8 cellular contexts compared by ENCODE assay signal in genomic region chr7:65006094-65006992, GRCh38. TPM values are rescaled to one million over a fixed set of nuclear protein-coding genes. Genes with fewer than 3 reads are reported as not detected.
A peak's percentile ranks its signal among the peaks of the same experiment; 100 is the strongest.
DNase-seq lines count a peak whose midpoint lies in the region; FAIRE-seq and TF ChIP-seq lines count a peak whose summit lies in the region.

Gene ERV3-1, minus strand, starts transcription at chr7:65006687. Its CDS starts 13,661 bp downstream, at chr7:64993026.

- H3K4me1 ChIP-seq in HAP-1 (peaks cover 12% of the 10 kb centered on the region), MM.1S (ENCODE audit: low read length) (peaks cover 11% of the 10 kb centered on the region; the same call in 1 of the 2 replicates), SJCRH30 (peaks cover 4% of the 10 kb centered on the region; the same call in 1 of the 2 replicates), neuronal stem cell (ENCODE audit: control insufficient read depth in 2 of 2, insufficient read depth in 1 of 2, low read depth in 1 of 2, low read length in 2 of 2) (peaks cover 2 to 3% of the 10 kb centered on the region in 2 donors)

- H3K27ac ChIP-seq in MM.1S (ENCODE audit: low read length) (peak within 1 kb of the TSS; percentile 80; the same call in 1 of the 2 replicates), SJCRH30 (peak within 1 kb of the TSS; percentile 83), neuronal stem cell (replicated peaks; ENCODE audit: low read length) (peak within 1 kb of the TSS; percentile 84)

- H3K4me3 ChIP-seq in HAP-1 (peak within 1 kb of the TSS; percentile 78), MM.1S (ENCODE audit: low read length) (peak within 1 kb of the TSS; percentile 82), SJCRH30 (peak within 1 kb of the TSS; percentile 84), neuronal stem cell (ENCODE audit: low read length in 2 of 2) (peak within 1 kb of the TSS; percentile 75 to 94)

- peaks cover 2% of the 10 kb centered on the region for H3K79me1 ChIP-seq in neuronal stem cell (ENCODE audit: low read depth, low read length)

- WGBS in neuronal stem cell (ENCODE audit: extremely low coverage in 2 of 2, insufficient read length in 2 of 2, insufficient replicate concordance in 1 of 2), 2 donors: no CpG with 5 or more reads among the region's 33 CpGs

- H3K9ac ChIP-seq in MM.1S (ENCODE audit: low read length): peak within 1 kb of the TSS; percentile 84
- H3K9ac ChIP-seq in neuronal stem cell (ENCODE audit: low read depth, low read length, poor library complexity): peak within 1 kb of the TSS; percentile 95

- H3K79me2 ChIP-seq in MM.1S (ENCODE audit: low read length): peaks cover 51% of the 10 kb centered on the region

- H3F3A ChIP-seq in MM.1S (ENCODE audit: insufficient read depth, low read length): no peaks in the 10 kb centered on the region

- no peak for FAIRE-seq in frontal cortex (lab: Jason Lieb, UNC)

- DNase-seq in G401 (ENCODE audit: low spot score): peak; percentile 99
- DNase-seq in HAP-1 (ENCODE audit: low spot score in 2 of 2): peak; percentile 93 to 96
- DNase-seq in MM.1S: peak; percentile 97
- DNase-seq in SJCRH30: peak; percentile 97 to 99
- DNase-seq in activated naive CD4-positive, alpha-beta T cell treated with Interleukin-2 at 50 U/mL for 16 hours: peak; percentile 92
- peak; percentile 71 to 88 for DNase-seq in frontal cortex (ENCODE audit: low spot score in 2 of 2)
- DNase-seq in neuronal stem cell (ENCODE audit: low spot score): peak; percentile 91

- peak within 1 kb of the TSS; percentile 94 for H3K18ac ChIP-seq in neuronal stem cell (ENCODE audit: low read length)

- in situ Hi-C loops in G401 (cut with HindIII; ENCODE audit: low sequenced_read_pairs): no loop called here
- in situ Hi-C loops in HAP-1 (cut with MboI; ENCODE audit: low sequenced_read_pairs): no loop called here

- H3K14ac ChIP-seq in neuronal stem cell (ENCODE audit: low read length): peak within 1 kb of the TSS; percentile 56

- H3K36me3 ChIP-seq in HAP-1 (replicated peaks) (no peaks in the 10 kb centered on the region), MM.1S (replicated peaks; ENCODE audit: insufficient read depth, low read length) (peaks cover 2% of the 10 kb centered on the region), SJCRH30 (peaks cover 23% of the 10 kb centered on the region), neuronal stem cell (replicated peaks in 1 of 2; ENCODE audit: control insufficient read depth in 2 of 2, insufficient read depth in 2 of 2, low read length in 2 of 2) (peaks cover 6 to 38% of the 10 kb centered on the region in 2 donors)

- no peaks in the 10 kb centered on the region for H3K27me3 ChIP-seq in HAP-1 (ENCODE audit: low read depth)
- H3K27me3 ChIP-seq in MM.1S (replicated peaks; ENCODE audit: insufficient read depth, low read length): no peaks in the 10 kb centered on the region
- H3K27me3 ChIP-seq in SJCRH30: no peaks in the 10 kb centered on the region
- H3K27me3 ChIP-seq in neuronal stem cell (ENCODE audit: control insufficient read depth in 3 of 3, insufficient read depth in 3 of 3, low read depth in 1 of 3, low read length in 3 of 3): no peaks in the 10 kb centered on the region

- H4K8ac ChIP-seq in neuronal stem cell (ENCODE audit: low read depth, low read length): no peak within 1 kb of the TSS

- H3K4ac ChIP-seq in neuronal stem cell (ENCODE audit: low read length): no peak within 1 kb of the TSS

- H3K9me2 ChIP-seq in MM.1S (replicated peaks; ENCODE audit: insufficient read depth, low read length): no peaks in the 10 kb centered on the region

- H4K91ac ChIP-seq in neuronal stem cell (ENCODE audit: low read depth, low read length, poor library complexity): no peak within 1 kb of the TSS

- H2AFZ ChIP-seq in MM.1S (ENCODE audit: low read length) (peak within 1 kb of the TSS; percentile 66), neuronal stem cell (ENCODE audit: low read length) (peak within 1 kb of the TSS; percentile 90)

- peak within 1 kb of the TSS; percentile 53 for H2BK5ac ChIP-seq in neuronal stem cell (ENCODE audit: low read length)

- no peak within 1 kb of the TSS for H2BK15ac ChIP-seq in neuronal stem cell (ENCODE audit: low read length)

- TF ChIP-seq CTCF in MM.1S (IDR thresholded peaks at IDR 0.05; ENCODE audit: low read length) (no peak), subcutaneous adipose tissue (IDR thresholded peaks at IDR 0.05; ENCODE audit: low read depth) (no peak)

- H2AK5ac ChIP-seq in neuronal stem cell (ENCODE audit: low read depth, low read length): no peak within 1 kb of the TSS

- no peaks in the 10 kb centered on the region for H4K20me1 ChIP-seq in MM.1S (ENCODE audit: insufficient read depth, low read length)

- peak within 1 kb of the TSS; percentile 87 for H3K23ac ChIP-seq in neuronal stem cell (ENCODE audit: low read depth, low read length, poor library complexity)

- H2BK12ac ChIP-seq in neuronal stem cell (ENCODE audit: low read length): no peak within 1 kb of the TSS

- H3K4me2 ChIP-seq in MM.1S (ENCODE audit: low read depth, low read length): peak within 1 kb of the TSS; percentile 60
- peak within 1 kb of the TSS; percentile 57 for H3K4me2 ChIP-seq in neuronal stem cell (ENCODE audit: insufficient read depth, low read length, poor library complexity, severe bottlenecking)

- H3K9me3 ChIP-seq in HAP-1: peaks cover 10% of the 10 kb centered on the region
- H3K9me3 ChIP-seq in MM.1S (replicated peaks; ENCODE audit: insufficient read depth, low read length): no peaks in the 10 kb centered on the region
- H3K9me3 ChIP-seq in SJCRH30 (replicated peaks): peaks cover 8% of the 10 kb centered on the region; the same call in 1 of the 2 replicates
- H3K9me3 ChIP-seq in neuronal stem cell (replicated peaks in 1 of 2; ENCODE audit: control insufficient read depth in 2 of 2, insufficient read depth in 1 of 2, low read depth in 1 of 2, low read length in 2 of 2): peaks cover 6 to 38% of the 10 kb centered on the region in 2 donors

- no peak within 1 kb of the TSS for H2BK120ac ChIP-seq in neuronal stem cell (ENCODE audit: low read depth, low read length)

RNA-seq across cellular contexts. Expression of gene ERV3-1, which starts in this region (rescaled TPM):
- total RNA-seq in G401 (2014; rRNA removed; shearing (Covaris generic)): 5.3 and 5.8 TPM in 2 replicates
- 6.7 and 9.3 TPM in 2 replicates for total RNA-seq in SJCRH30 (2014; rRNA removed; shearing (Covaris generic))
- total RNA-seq in frontal cortex: 14.3 TPM
- 18.6 TPM for polyA plus RNA-seq in neuronal stem cell (2013, experiment 1 of 2)
- 19.3 TPM for polyA plus RNA-seq in neuronal stem cell (2013, experiment 2 of 2)
- total RNA-seq in subcutaneous adipose tissue: 100 to 1,000 TPM in 1 of 4 donors, 10 to 100 TPM in 3; 57.8 to 113 (median 73.2) TPM

Comparison
In these comparisons a context has a peak if more than half of its experiments do, and no peak if none do; other contexts are left out.
1. Peak in every context shown above with its lines: DNase-seq, H3K4me3 ChIP-seq and H3K27ac ChIP-seq.